In genomic region chr10:74171625-74172024, GRCh38 we compare ENCODE assay signal across 21 cellular contexts.
"Had no signal": no experiment of that assay in that cellular context is flagged by ENCODE, and none has a peak within 500 bp of the region (broad histone marks: within the 10 kb centered on the region; RNA-seq: fewer than 3 reads in every experiment).

No MANE protein-coding gene starts in this region.

- H3K9me3 ChIP-seq: adrenal gland, breast epithelium, esophagus squamous epithelium, gastrocnemius medialis, mucosa of descending colon, prostate gland, spleen, tibial nerve had no signal

- H3K36me3 Mint-ChIP-seq: neural progenitor cell had no signal

- DNase-seq: activated CD4-positive, alpha-beta T cell treated with anti-CD3 and anti-CD28 coated beads for 1 hour; activated CD4-positive, alpha-beta T cell treated with anti-CD3 and anti-CD28 coated beads, Interleukin-2, amount 50 U/mL, for 1 hour; activated CD8-positive, alpha-beta T cell treated with anti-CD3 and anti-CD28 coated beads, Interleukin-2, amount 10 ng/mL, durations not matched to agents 7 days and 5 days; activated naive CD4-positive, alpha-beta T cell; adrenal gland; cerebellar nuclear complex; endodermal cell; esophagus squamous epithelium; gastrocnemius medialis; left cardiac atrium; mucosa of descending colon; spleen; stimulated activated CD4-positive, alpha-beta T cell treated with anti-CD3 and anti-CD28 coated beads, Interleukin-4, amount 100 ng/mL, for 24 hours had no signal

- H3K36me3 ChIP-seq: adrenal gland, breast epithelium, esophagus squamous epithelium, gastrocnemius medialis, neural progenitor cell, prostate gland, spleen, tibial nerve had no signal

- H3K4me3 ChIP-seq: adrenal gland, breast epithelium, coronary artery, esophagus squamous epithelium, gastrocnemius medialis, mucosa of descending colon, neural progenitor cell, prostate gland, spleen, tibial nerve had no signal

- H3K4me3 Mint-ChIP-seq: activated CD8-positive, alpha-beta T cell treated with anti-CD3 and anti-CD28 coated beads, Interleukin-2, amount 10 ng/mL, durations not matched to agents 7 days and 5 days; activated naive CD8-positive, alpha-beta T cell; endodermal cell; neural progenitor cell; stimulated activated naive CD8-positive, alpha-beta T cell treated with anti-CD3 and anti-CD28 coated beads, Interleukin-15, Interleukin-2, amounts not matched to agents 100 ng/mL and 50 ng/mL, for 24 hours had no signal

- H3K27me3 ChIP-seq: adrenal gland, breast epithelium, esophagus squamous epithelium, gastrocnemius medialis, neural progenitor cell, spleen, tibial nerve had no signal

- ATAC-seq: activated CD8-positive, alpha-beta T cell treated with anti-CD3 and anti-CD28 coated beads, Interleukin-2, amount 10 ng/mL, durations not matched to agents 7 days and 5 days; gastrocnemius medialis; left cardiac atrium; mucosa of descending colon had no signal

- H3K4me2 ChIP-seq: neural progenitor cell had no signal

- H3K4me1 ChIP-seq: prostate gland had no signal

- H3K27me3 Mint-ChIP-seq: activated naive CD8-positive, alpha-beta T cell; stimulated activated naive CD8-positive, alpha-beta T cell treated with anti-CD3 and anti-CD28 coated beads, Interleukin-15, Interleukin-2, amounts not matched to agents 100 ng/mL and 50 ng/mL, for 24 hours had no signal

- H3K9me3 Mint-ChIP-seq: activated T-helper 2 cell treated with anti-CD3 and anti-CD28 coated beads, Interferon-gamma antibody, Interleukin-2, Interleukin-4, amounts not matched to agents 10 μg/mL and 5 μg/mL and 100 μg/mL, durations not matched to agents 14 hours and 24 hours and 36 hours; endodermal cell; neural progenitor cell; stimulated activated naive CD8-positive, alpha-beta T cell treated with anti-CD3 and anti-CD28 coated beads, Interleukin-15, Interleukin-2, amounts not matched to agents 100 ng/mL and 50 ng/mL, for 24 hours had no signal

- H3K27ac ChIP-seq: adrenal gland, breast epithelium, coronary artery, esophagus squamous epithelium, gastrocnemius medialis, neural progenitor cell, prostate gland, spleen, tibial nerve had no signal

- H3K27ac Mint-ChIP-seq: activated CD8-positive, alpha-beta T cell treated with anti-CD3 and anti-CD28 coated beads, Interleukin-2, amount 10 ng/mL, durations not matched to agents 7 days and 5 days; activated naive CD8-positive, alpha-beta T cell; activated T-helper 2 cell treated with anti-CD3 and anti-CD28 coated beads, Interferon-gamma antibody, Interleukin-2, Interleukin-4, amounts not matched to agents 10 μg/mL and 5 μg/mL and 100 μg/mL, durations not matched to agents 14 hours and 24 hours and 36 hours; endodermal cell; neural progenitor cell; stimulated activated naive CD8-positive, alpha-beta T cell treated with anti-CD3 and anti-CD28 coated beads, Interleukin-15, Interleukin-2, amounts not matched to agents 100 ng/mL and 50 ng/mL, for 24 hours had no signal

- H3K9ac ChIP-seq: neural progenitor cell had no signal

- H2AFZ ChIP-seq: neural progenitor cell had no signal
